16 cellular contexts compared by ENCODE assay signal in the genomic region with DNA sequence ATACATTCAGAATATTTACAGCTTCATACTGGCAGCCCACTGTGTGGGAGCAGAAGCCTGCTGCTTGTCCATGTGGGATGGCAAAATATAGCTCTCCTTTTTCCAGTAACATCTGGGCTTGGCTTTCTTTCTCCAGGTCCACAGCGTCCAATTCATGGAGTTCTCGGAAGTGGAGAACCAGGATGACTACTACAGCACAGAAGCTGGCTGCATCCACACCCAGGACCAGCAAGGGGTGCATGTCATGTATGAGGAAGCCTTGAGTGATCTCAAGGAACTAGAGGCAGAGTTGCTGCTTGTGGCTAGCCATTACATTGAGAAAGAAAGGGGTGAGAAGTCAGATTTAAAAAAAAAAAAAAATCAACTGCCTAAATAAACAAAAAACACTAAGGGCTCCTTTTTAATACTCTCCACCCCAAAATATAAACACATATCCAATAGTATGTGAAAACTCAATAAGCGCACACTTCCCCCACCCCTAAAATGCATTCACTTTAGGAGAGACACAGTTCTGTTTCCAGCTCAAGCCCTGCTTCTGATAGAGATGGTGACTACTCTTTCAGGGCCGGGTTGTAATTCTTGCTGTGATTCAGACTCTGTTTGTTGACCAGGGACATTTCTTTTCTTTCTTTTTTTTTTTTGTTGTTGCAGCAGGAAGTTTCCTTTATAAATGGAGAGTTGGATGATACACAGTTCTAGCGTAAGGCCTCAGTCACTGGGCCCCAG.
DNase-seq lines count a peak whose midpoint lies in the region; ATAC-seq and TF ChIP-seq lines count a peak whose summit lies in the region.
"Had no signal": no experiment of that assay in that cellular context is flagged by ENCODE, and none has a peak within 500 bp of the region (broad histone marks: within the 10 kb centered on the region; RNA-seq: fewer than 3 reads in every experiment).

No MANE protein-coding gene starts in this region.

- H3K4me1 ChIP-seq in lower lobe of right lung (peaks cover 33% of the 10 kb centered on the region), SJCRH30 (no peaks in the 10 kb centered on the region)

- H3K36me3 ChIP-seq in lower lobe of right lung (no peaks in the 10 kb centered on the region), SJCRH30 (no peaks in the 10 kb centered on the region)

- H3K4me3 Mint-ChIP-seq in HFFc6 = no peak overlapping the region
- H3K4me3 Mint-ChIP-seq: endodermal cell; naive thymus-derived CD4-positive, alpha-beta T cell; stimulated activated naive CD8-positive, alpha-beta T cell treated with anti-CD3 and anti-CD28 coated beads, Interleukin-15, amount 100 ng/mL, for 72 hours had no signal

- intact Hi-C loops in lower lobe of right lung (cut with DNase I) = no loop called here

- peaks cover 5% of the 10 kb centered on the region for H3K36me3 Mint-ChIP-seq in HFFc6 (ENCODE audit: low read depth)

- H3K27ac Mint-ChIP-seq in HFFc6 = peak overlapping the region; percentile 57
- H3K27ac Mint-ChIP-seq: activated naive CD4-positive, alpha-beta T cell treated with anti-CD3 and anti-CD28 coated beads, Interleukin-2, amount 50 U/mL, for 72 hours; endodermal cell had no signal

- peak; percentile 62 to 70 for ATAC-seq in lower lobe of right lung
- ATAC-seq: activated naive CD4-positive, alpha-beta T cell treated with anti-CD3 and anti-CD28 coated beads, Interleukin-2, amount 50 U/mL, for 72 hours; naive thymus-derived CD4-positive, alpha-beta T cell; stimulated activated naive CD8-positive, alpha-beta T cell treated with anti-CD3 and anti-CD28 coated beads, Interleukin-15, amount 100 ng/mL, for 72 hours had no signal

- no peaks in the 10 kb centered on the region; the same call in 1 of the 2 replicates for H3K9me3 Mint-ChIP-seq in HFFc6
- H3K9me3 Mint-ChIP-seq: stimulated activated naive CD8-positive, alpha-beta T cell treated with anti-CD3 and anti-CD28 coated beads, Interleukin-15, amount 100 ng/mL, for 72 hours had no signal

- peaks cover 1% of the 10 kb centered on the region; the same call in 1 of the 2 replicates for H3K27me3 Mint-ChIP-seq in HFFc6 (ENCODE audit: insufficient read depth)
- H3K27me3 Mint-ChIP-seq: stimulated activated naive CD8-positive, alpha-beta T cell treated with anti-CD3 and anti-CD28 coated beads, Interleukin-15, amount 100 ng/mL, for 72 hours had no signal

- no peak for TF ChIP-seq CTCF in HFFc6 (IDR thresholded peaks at IDR 0.05)
- no peak for TF ChIP-seq CTCF in lower lobe of right lung (IDR thresholded peaks at IDR 0.05)

- H3K4me3 ChIP-seq in lower lobe of right lung (no peak overlapping the region), SJCRH30 (no peak overlapping the region)
- H3K4me3 ChIP-seq: SK-N-MC had no signal

- 58 to 88% (median 70%) methylated on average over 5 of the region's 5 CpGs for WGBS in adipose tissue, 3 donors

- DNase-seq in HFFc6 (peak; percentile 26), lower lobe of right lung (peak; percentile 62), stromal cell of bone marrow (ENCODE audit: low read depth) (peak; percentile 51), SJCRH30 (no peak), SHP77 (lab: John Stamatoyannopoulos, UW) (no peak), activated gamma-delta T cell treated with Interleukin-2 at 50 U/mL for 16 hours (no peak), SW480 (ENCODE audit: low spot score) (no peak)
- DNase-seq: endodermal cell; naive thymus-derived CD4-positive, alpha-beta T cell; NCI-H1105; NCI-H526 treated with DMSO at 0.1 percent for 48 hours; stimulated activated CD4-positive, alpha-beta T cell treated with anti-CD3 and anti-CD28 coated beads, Interleukin-2, amount 100 ng/mL, for 48 hours; stimulated activated naive CD8-positive, alpha-beta T cell treated with anti-CD3 and anti-CD28 coated beads, Interleukin-15, amount 100 ng/mL, for 72 hours had no signal

- H3K27me3 ChIP-seq in lower lobe of right lung (ENCODE audit: low read depth) (no peaks in the 10 kb centered on the region), SJCRH30 (no peaks in the 10 kb centered on the region)

- H3K9me3 ChIP-seq in lower lobe of right lung (no peaks in the 10 kb centered on the region), SJCRH30 (replicated peaks) (0 out of 2 replicates have a peak, but pooled peaks cover 2% of the 10 kb centered on the region)

- H3K27ac ChIP-seq in adipose tissue (ENCODE audit: low read depth, low read length) (peak overlapping the region; percentile 52), lower lobe of right lung (peak overlapping the region; percentile 54), SJCRH30 (no peak overlapping the region)
- H3K27ac ChIP-seq: SK-N-MC had no signal

- H3K4me1 Mint-ChIP-seq in HFFc6 (ENCODE audit: low read depth) = peaks cover 72% of the 10 kb centered on the region

Comparison
In these comparisons a context has a peak if more than half of its experiments do, and no peak if none do; other contexts are left out.
1. DNase-seq: peak in HFFc6 (single experiment), lower lobe of right lung (single experiment) and stromal cell of bone marrow (single experiment); none in SJCRH30 (0 of 2), SHP77 (0 of 2), activated gamma-delta T cell treated with Interleukin-2 at 50 U/mL for 16 hours (single experiment) and SW480 (single experiment).